18 cellular contexts compared by ENCODE assay signal in the genomic region with DNA sequence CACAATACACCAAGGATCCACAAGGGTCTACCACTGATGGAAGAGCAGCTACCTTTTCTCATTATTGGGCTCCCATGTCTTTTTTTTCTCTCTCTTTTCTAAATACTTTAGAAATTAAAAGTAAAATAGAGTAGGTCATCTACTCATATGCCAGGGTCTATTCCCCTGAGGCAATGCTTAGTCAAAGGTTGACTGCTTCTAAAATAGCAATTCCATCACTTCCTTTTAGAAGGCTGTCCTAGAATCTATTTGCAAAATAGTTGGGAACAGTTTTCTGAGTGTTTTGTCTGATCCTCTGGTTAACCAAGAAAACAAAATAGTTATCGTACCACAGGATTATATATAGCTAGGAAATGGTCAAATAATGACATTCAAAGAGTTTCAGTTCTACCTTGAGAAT.
A peak's percentile ranks its signal among the peaks of the same experiment; 100 is the strongest.
DNase-seq lines count a peak whose midpoint lies in the region; ATAC-seq, FAIRE-seq and TF ChIP-seq lines count a peak whose summit lies in the region.
"Had no signal": no experiment of that assay in that cellular context is flagged by ENCODE, and none has a peak within 500 bp of the region (broad histone marks: within the 10 kb centered on the region; RNA-seq: fewer than 3 reads in every experiment).

No MANE protein-coding gene starts in this region.

- H3K9me3 ChIP-seq in SK-N-MC (ENCODE audit: low read depth, low read length) (peaks cover 11% of the 10 kb centered on the region), gastrocnemius medialis (no peaks in the 10 kb centered on the region)
- H3K9me3 ChIP-seq: HAP-1 had no signal

- TF ChIP-seq POLR2A in gastrocnemius medialis (IDR thresholded peaks at IDR 0.05) = no peak

- in situ Hi-C loops in gastrocnemius medialis (cut with MboI; ENCODE audit: low sequenced_read_pairs in 4 of 4) (no loop called here), ACHN (cut with HindIII; ENCODE audit: low pct_ligation_motif_present, low pct_unique_long_range_greater_than_20kb, low sequenced_read_pairs) (no loop called here)

- H3K36me3 ChIP-seq in SK-N-MC (ENCODE audit: insufficient read depth, low read length) = peaks cover 51% of the 10 kb centered on the region
- no peaks in the 10 kb centered on the region for H3K36me3 ChIP-seq in gastrocnemius medialis
- H3K36me3 ChIP-seq: HAP-1 had no signal

- peaks cover 3% of the 10 kb centered on the region for H3K36me3 Mint-ChIP-seq in type B pancreatic cell
- H3K36me3 Mint-ChIP-seq: natural killer cell, T-cell had no signal

- H3K4me1 Mint-ChIP-seq in type B pancreatic cell (ENCODE audit: unreplicated experiment) = peaks cover 3% of the 10 kb centered on the region
- H3K4me1 Mint-ChIP-seq: activated naive CD8-positive, alpha-beta T cell treated with anti-CD3 and anti-CD28 coated beads, Interleukin-2, amount 50 U/mL, for 24 hours; natural killer cell; T-cell had no signal

- H3K9me3 Mint-ChIP-seq in type B pancreatic cell = peaks cover 4% of the 10 kb centered on the region

- DNase-seq in AG20443 (ENCODE audit: low spot score) (peak; percentile 9), SK-N-MC (ENCODE audit: low read depth, low spot score) (no peak), fibroblast of peridontal ligament (ENCODE audit: extremely low read depth) (peak; percentile 75), gastrocnemius medialis (no peak), type B pancreatic cell (ENCODE audit: extremely low spot score, unreplicated experiment) (no peak), ACHN (no peak), frontal cortex (ENCODE audit: low spot score in 2 of 2) (no peak), NCI-H82 (lab: John Stamatoyannopoulos, UW) (no peak)
- DNase-seq: activated naive CD8-positive, alpha-beta T cell treated with anti-CD3 and anti-CD28 coated beads, Interleukin-2, amount 50 U/mL, for 24 hours; glutamatergic neuron; KG1; natural killer cell; NCI-H1436; stimulated activated CD4-positive, alpha-beta T cell treated with anti-CD3 and anti-CD28 coated beads, Interleukin-15, amount 100 ng/mL, for 24 hours; stimulated activated naive CD4-positive, alpha-beta T cell; T-cell had no signal

- H3K27me3 ChIP-seq in gastrocnemius medialis = no peaks in the 10 kb centered on the region

- H3K27ac ChIP-seq in SK-N-MC = 0 out of 2 replicates have a peak overlapping the region, but pooled peaks have one; percentile 8
- H3K27ac ChIP-seq in gastrocnemius medialis = peak overlapping the region in 3 of 4 donors; percentile 8 to 41 (median 12)

- FAIRE-seq in frontal cortex (lab: Jason Lieb, UNC) = no peak

- H3K4me1 ChIP-seq in gastrocnemius medialis = no peaks in the 10 kb centered on the region
- H3K4me1 ChIP-seq: HAP-1 had no signal

- intact Hi-C loops in gastrocnemius medialis (cut with DNase I; ENCODE audit: low total_unique reads) = no loop called here

- no peak overlapping the region for H3K4me3 Mint-ChIP-seq in type B pancreatic cell
- H3K4me3 Mint-ChIP-seq: activated naive CD8-positive, alpha-beta T cell treated with anti-CD3 and anti-CD28 coated beads, Interleukin-2, amount 50 U/mL, for 24 hours; natural killer cell; T-cell had no signal

- H3K4me3 ChIP-seq in SK-N-MC = no peak overlapping the region
- no peak overlapping the region for H3K4me3 ChIP-seq in gastrocnemius medialis
- H3K4me3 ChIP-seq: HAP-1 had no signal

- no peaks in the 10 kb centered on the region for H3K27me3 Mint-ChIP-seq in type B pancreatic cell
- H3K27me3 Mint-ChIP-seq: activated naive CD8-positive, alpha-beta T cell treated with anti-CD3 and anti-CD28 coated beads, Interleukin-2, amount 50 U/mL, for 24 hours; progenitor cell of endocrine pancreas; T-cell had no signal

- H3K9ac ChIP-seq in SK-N-MC (ENCODE audit: insufficient read length) = no peak overlapping the region

- TF ChIP-seq CTCF in gastrocnemius medialis (IDR thresholded peaks at IDR 0.05 in 4 of 5, conservative IDR thresholded peaks at IDR 0.05 in 1 of 5) (no peak), type B pancreatic cell (conservative IDR thresholded peaks at IDR 0.05) (no peak)

- no peak overlapping the region for H3K27ac Mint-ChIP-seq in type B pancreatic cell
- H3K27ac Mint-ChIP-seq: activated naive CD8-positive, alpha-beta T cell treated with anti-CD3 and anti-CD28 coated beads, Interleukin-2, amount 50 U/mL, for 24 hours; natural killer cell; progenitor cell of endocrine pancreas; T-cell had no signal

- peak in 1 of 2 donors; percentile 39 for ATAC-seq in gastrocnemius medialis
- ATAC-seq: activated naive CD8-positive, alpha-beta T cell treated with anti-CD3 and anti-CD28 coated beads, Interleukin-2, amount 50 U/mL, for 24 hours; natural killer cell; T-cell had no signal

Comparison
In these comparisons a context has a peak if more than half of its experiments do, and no peak if none do; other contexts are left out.
1. DNase-seq: peak in AG20443 (single experiment) and fibroblast of peridontal ligament (single experiment); none in SK-N-MC (single experiment), gastrocnemius medialis (0 of 2), type B pancreatic cell (single experiment), ACHN (single experiment), frontal cortex (0 of 2) and NCI-H82 (single experiment).